In the genomic region with DNA sequence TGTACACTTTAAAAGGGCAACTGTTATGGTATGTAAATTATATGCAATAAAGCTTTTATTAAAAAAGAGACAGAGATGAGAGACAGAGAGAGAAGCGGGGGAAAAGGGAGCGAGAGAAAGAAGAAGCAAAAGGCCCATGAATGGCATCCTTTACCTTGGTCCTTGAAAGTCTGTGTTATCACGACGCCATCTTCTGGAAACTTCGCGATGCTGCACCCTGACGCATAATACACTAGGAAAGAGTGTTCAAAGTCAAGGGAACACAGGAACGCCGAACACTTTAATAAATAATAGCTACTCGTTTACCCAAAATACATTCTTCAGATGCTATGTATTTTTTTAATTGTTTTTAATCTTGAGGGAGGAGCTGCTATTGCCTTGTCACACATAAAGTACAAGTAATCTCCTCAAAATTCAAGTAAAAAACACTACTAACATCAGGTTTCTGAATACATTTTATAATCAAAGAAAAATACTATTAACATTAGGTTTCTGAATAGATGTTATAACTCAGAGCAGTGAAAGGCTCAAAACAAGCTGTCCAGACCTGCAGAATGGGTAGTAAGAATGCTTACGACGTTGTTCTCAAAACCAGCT, we compare ENCODE assay signal across 8 cellular contexts. TPM values are rescaled to one million over a fixed set of nuclear protein-coding genes. Genes with fewer than 3 reads are reported as not detected.
DNase-seq lines count a peak whose midpoint lies in the region; ATAC-seq and TF ChIP-seq lines count a peak whose summit lies in the region.

No MANE protein-coding gene starts in this region.

- ATAC-seq in left lobe of liver (peak; percentile 74), GM19328 (IDR thresholded peaks at IDR 0.05; ENCODE audit: unreplicated experiment) (no peak)
- no peak for ATAC-seq in activated CD4-positive, CD25-positive, alpha-beta regulatory T cell treated with anti-CD3 and anti-CD28 coated beads, Interleukin-2, amount 50 U/mL, for 24 hours

- H3K36me3 ChIP-seq in OCI-LY3 (replicated peaks; ENCODE audit: low read depth, low read length) = peaks cover 49% of the 10 kb centered on the region
- H3K36me3 ChIP-seq in brain microvascular endothelial cell (replicated peaks) = peaks cover 57% of the 10 kb centered on the region
- peaks cover 96% of the 10 kb centered on the region for H3K36me3 ChIP-seq in suprapubic skin

- peaks cover 6% of the 10 kb centered on the region for H3K4me1 ChIP-seq in OCI-LY3 (ENCODE audit: low read length)
- H3K4me1 ChIP-seq in suprapubic skin = no peaks in the 10 kb centered on the region

- no peak for TF ChIP-seq EP300 in suprapubic skin (IDR thresholded peaks at IDR 0.05)

- no peaks in the 10 kb centered on the region for H3K79me2 ChIP-seq in OCI-LY3 (ENCODE audit: low read length)

- no peak for TF ChIP-seq POLR2A in suprapubic skin (IDR thresholded peaks at IDR 0.05)

- 45% methylated on average over 12 of the region's 12 CpGs for WGBS in suprapubic skin

- H3K27ac ChIP-seq in OCI-LY3 (ENCODE audit: low read length) = no peak overlapping the region
- H3K27ac ChIP-seq in brain microvascular endothelial cell = no peak overlapping the region
- H3K27ac ChIP-seq in suprapubic skin = no peak overlapping the region

- no peak overlapping the region for H3K4me2 ChIP-seq in OCI-LY3 (ENCODE audit: low read length)

- in situ Hi-C loops in brain microvascular endothelial cell (cut with HindIII; ENCODE audit: low pct_ligation_motif_present, low sequenced_read_pairs) = no loop called here

- H3K27me3 ChIP-seq in OCI-LY3 (ENCODE audit: low read depth, low read length) (no peaks in the 10 kb centered on the region), brain microvascular endothelial cell (replicated peaks) (no peaks in the 10 kb centered on the region), suprapubic skin (no peaks in the 10 kb centered on the region)

- no peak overlapping the region for H3K4me3 ChIP-seq in HFF-Myc (replicated peaks; ENCODE audit: low read depth, low read length)
- no peak overlapping the region for H3K4me3 ChIP-seq in OCI-LY3 (ENCODE audit: low read length)
- no peak overlapping the region for H3K4me3 ChIP-seq in brain microvascular endothelial cell (ENCODE audit: low read depth, low read length)
- no peak overlapping the region for H3K4me3 ChIP-seq in suprapubic skin

- DNase-seq in COR-L47 (lab: John Stamatoyannopoulos, UW) (peak; percentile 28), HFF-Myc (ENCODE audit: extremely low read depth, low read depth) (peak; percentile 25), brain microvascular endothelial cell (peak; percentile 61), left lobe of liver (ENCODE audit: low spot score) (peak; percentile 48), suprapubic skin (ENCODE audit: low spot score in 2 of 2) (no peak)

- H2AFZ ChIP-seq in OCI-LY3 (ENCODE audit: low read depth, low read length) = no peak overlapping the region

- H3K9me3 ChIP-seq in OCI-LY3 (ENCODE audit: insufficient read depth, low read length) (no peaks in the 10 kb centered on the region), suprapubic skin (no peaks in the 10 kb centered on the region)

- H3K9ac ChIP-seq in OCI-LY3 (ENCODE audit: low read length) = no peak overlapping the region

- peaks cover 9% of the 10 kb centered on the region for H4K20me1 ChIP-seq in OCI-LY3 (ENCODE audit: insufficient read depth, low read length)

- TF ChIP-seq CTCF in HFF-Myc (IDR thresholded peaks at IDR 0.05; ENCODE audit: low read depth, low read length, missing control alignments) = peak; percentile 64
- TF ChIP-seq CTCF in OCI-LY3 (IDR thresholded peaks at IDR 0.05; ENCODE audit: low read depth, low read length) = peak; percentile 63
- TF ChIP-seq CTCF in brain microvascular endothelial cell (IDR thresholded peaks at IDR 0.05; ENCODE audit: low read depth, low read length, missing control alignments) = peak; percentile 86
- TF ChIP-seq CTCF in suprapubic skin (IDR thresholded peaks at IDR 0.05) = peak; percentile 38 to 69

RNA-seq across cellular contexts. Expression of gene SLC38A8, which starts 23.0 kb away (rescaled TPM):
- not detected for total RNA-seq in left lobe of liver
- not detected for total RNA-seq in suprapubic skin

RNA-seq across cellular contexts. Expression of gene MBTPS1, which starts 51.1 kb away (rescaled TPM):
- total RNA-seq in left lobe of liver = 41.3 TPM
- total RNA-seq in suprapubic skin = 100 to 1,000 TPM in 1 of 4 donors, 10 to 100 TPM in 3; 70.0 to 116 (median 86.5) TPM

Comparison
In these comparisons a context has a peak if more than half of its experiments do, and no peak if none do; other contexts are left out.
1. DNase-seq: peak in COR-L47 (single experiment), HFF-Myc (single experiment), brain microvascular endothelial cell (single experiment) and left lobe of liver (single experiment); none in suprapubic skin (0 of 2).
2. Peak in every context shown above with its lines, with median percentiles within 50 percentile points of each other: CTCF ChIP-seq.